Comparison of ENCODE assay signal across 26 cellular contexts in genomic region chrX:38595801-38596200, GRCh38.
"Had no signal": no experiment of that assay in that cellular context is flagged by ENCODE, and none has a peak within 500 bp of the region (broad histone marks: within the 10 kb centered on the region; RNA-seq: fewer than 3 reads in every experiment).

No MANE protein-coding gene starts in this region.

- H3K27me3 ChIP-seq: esophagus squamous epithelium, left lung, neural progenitor cell, sigmoid colon, thyroid gland had no signal

- H3K36me3 Mint-ChIP-seq: naive thymus-derived CD4-positive, alpha-beta T cell; neural progenitor cell; stimulated activated effector memory CD8-positive, alpha-beta T cell treated with anti-CD3 and anti-CD28 coated beads, Interleukin-12 subunit alpha, Interleukin-12 subunit beta, amount 100 ng/mL, for 72 hours had no signal

- H3K27ac ChIP-seq: coronary artery, esophagus squamous epithelium, heart right ventricle, left lung, neural progenitor cell, prostate gland, right atrium auricular region, sigmoid colon, stomach, thyroid gland had no signal

- H3K4me1 Mint-ChIP-seq: naive thymus-derived CD4-positive, alpha-beta T cell; stimulated activated effector memory CD8-positive, alpha-beta T cell treated with anti-CD3 and anti-CD28 coated beads, Interleukin-12 subunit alpha, Interleukin-12 subunit beta, amount 100 ng/mL, for 72 hours had no signal

- H3K9ac ChIP-seq: neural progenitor cell had no signal

- H3K9me3 ChIP-seq: esophagus squamous epithelium, left lung, prostate gland, sigmoid colon, thyroid gland had no signal

- DNase-seq: dermis blood vessel endothelial cell; effector memory CD4-positive, alpha-beta T cell; esophagus squamous epithelium; foreskin melanocyte; glutamatergic neuron; heart right ventricle; hippocampal formation; left cardiac atrium; left lung; mesenchymal stem cell; midbrain; naive thymus-derived CD4-positive, alpha-beta T cell; sigmoid colon; stimulated activated CD4-positive, alpha-beta T cell treated with anti-CD3 and anti-CD28 coated beads, Interleukin-2, amount 100 ng/mL, for 24 hours; stimulated activated CD4-positive, alpha-beta T cell treated with anti-CD3 and anti-CD28 coated beads, Interleukin-4, amount 100 ng/mL, for 24 hours; stimulated activated naive CD4-positive, alpha-beta T cell treated with Interleukin-2 at 50 U/mL for 16 hours; stomach; thyroid gland; trophoblast cell had no signal

- H3K4me3 ChIP-seq: coronary artery, esophagus squamous epithelium, heart right ventricle, left lung, neural progenitor cell, prostate gland, right atrium auricular region, sigmoid colon, stomach, thyroid gland had no signal

- H2AFZ ChIP-seq: neural progenitor cell had no signal

- H3K4me3 Mint-ChIP-seq: naive thymus-derived CD4-positive, alpha-beta T cell; nephron; neural progenitor cell; stimulated activated effector memory CD8-positive, alpha-beta T cell treated with anti-CD3 and anti-CD28 coated beads, Interleukin-12 subunit alpha, Interleukin-12 subunit beta, amount 100 ng/mL, for 72 hours had no signal

- ATAC-seq: heart right ventricle; left cardiac atrium; left lung; naive thymus-derived CD4-positive, alpha-beta T cell; stimulated activated effector memory CD8-positive, alpha-beta T cell treated with anti-CD3 and anti-CD28 coated beads, Interleukin-12 subunit alpha, Interleukin-12 subunit beta, amount 100 ng/mL, for 72 hours had no signal

- FAIRE-seq: endothelial cell of umbilical vein had no signal

- H3K4me1 ChIP-seq: esophagus squamous epithelium, left lung, prostate gland, right atrium auricular region, sigmoid colon, stomach had no signal

- H3K36me3 ChIP-seq: esophagus squamous epithelium, heart right ventricle, left lung, neural progenitor cell, prostate gland, right atrium auricular region, sigmoid colon, stomach, thyroid gland had no signal

- H3K4me2 ChIP-seq: neural progenitor cell had no signal

- H3K27ac Mint-ChIP-seq: naive thymus-derived CD4-positive, alpha-beta T cell; nephron; neural progenitor cell; stimulated activated effector memory CD8-positive, alpha-beta T cell treated with anti-CD3 and anti-CD28 coated beads, Interleukin-12 subunit alpha, Interleukin-12 subunit beta, amount 100 ng/mL, for 72 hours had no signal
